Comparison of ENCODE assay signal across 8 cellular contexts in the genomic region with DNA sequence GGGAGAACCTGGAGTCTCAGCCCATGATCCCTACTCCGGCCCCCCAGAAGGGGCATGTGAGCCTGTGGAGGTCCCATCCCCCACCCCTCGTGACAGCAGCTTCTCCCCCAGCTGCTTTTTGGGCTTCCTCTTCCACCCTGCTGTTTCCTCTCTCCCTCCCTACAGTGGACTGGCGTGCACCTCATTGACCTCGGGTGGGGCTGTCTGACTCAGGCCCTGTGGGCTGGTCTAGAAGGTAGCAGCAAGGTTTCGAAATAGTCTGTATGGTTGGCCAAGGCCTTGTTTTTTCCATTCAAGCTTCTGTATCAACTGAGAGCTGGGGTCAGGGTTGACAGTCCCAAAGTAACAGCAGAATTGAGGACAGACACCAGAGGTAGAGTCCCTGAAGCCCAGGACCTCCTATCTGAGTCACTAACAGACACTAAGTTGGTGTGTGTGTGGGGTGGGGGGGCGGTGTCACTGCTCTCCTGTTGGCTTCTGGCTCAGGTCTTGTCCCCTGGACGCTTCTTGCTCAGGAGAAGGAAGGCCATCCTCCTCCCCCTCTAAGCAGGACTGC. TPM values are rescaled to one million over a fixed set of nuclear protein-coding genes. Genes with fewer than 3 reads are reported as not detected.
DNase-seq lines count a peak whose midpoint lies in the region; ATAC-seq and TF ChIP-seq lines count a peak whose summit lies in the region.

No MANE protein-coding gene starts in this region.

- H3K27me3 ChIP-seq in heart right ventricle (peaks cover 0 to 58% (median 26%) of the 10 kb centered on the region in 7 donors), smooth muscle cell (ENCODE audit: low read depth) (peaks cover 6% of the 10 kb centered on the region)

- no peaks in the 10 kb centered on the region for H3K9me3 Mint-ChIP-seq in Calu3 (ENCODE audit: low read depth, unreplicated experiment)
- no peaks in the 10 kb centered on the region for H3K9me3 Mint-ChIP-seq in activated CD4-positive, alpha-beta memory T cell treated with anti-CD3 and anti-CD28 coated beads, Interleukin-2, amount 10 ng/mL, durations not matched to agents 7 days and 5 days

- no peaks in the 10 kb centered on the region for H3K79me2 ChIP-seq in smooth muscle cell (ENCODE audit: low read depth)

- H3K4me3 ChIP-seq in heart right ventricle (no peak overlapping the region), smooth muscle cell (no peak overlapping the region)

- POLR2A ChIA-PET in activated CD4-positive, alpha-beta memory T cell treated with anti-CD3 and anti-CD28 coated beads, Interleukin-2, amount 10 ng/mL, durations not matched to agents 7 days and 5 days (lab: Charles Lee) = interaction anchor here (1.2 kb wide), 1 partner anchor 117 kb away, joined by 7 read pairs; the partner anchor contains the start of gene CCDC15

- H3K36me3 Mint-ChIP-seq in Calu3 (ENCODE audit: insufficient read depth, unreplicated experiment) = no peaks in the 10 kb centered on the region
- H3K36me3 Mint-ChIP-seq in activated CD4-positive, alpha-beta memory T cell treated with anti-CD3 and anti-CD28 coated beads, Interleukin-2, amount 10 ng/mL, durations not matched to agents 7 days and 5 days (ENCODE audit: low read depth) = no peaks in the 10 kb centered on the region

- peak; percentile 66 for ATAC-seq in GM19463 (IDR thresholded peaks at IDR 0.05; ENCODE audit: unreplicated experiment)
- peak; percentile 73 for ATAC-seq in HG03457 (IDR thresholded peaks at IDR 0.05; ENCODE audit: unreplicated experiment)
- ATAC-seq in heart right ventricle = peak; percentile 75 to 87 (median 85)

- H3K9me3 ChIP-seq in heart right ventricle (no peaks in the 10 kb centered on the region), smooth muscle cell (replicated peaks; ENCODE audit: low read depth) (no peaks in the 10 kb centered on the region)

- H3K4me1 ChIP-seq in heart right ventricle = peaks cover 0 to 60% (median 0%) of the 10 kb centered on the region in 9 donors
- H3K4me1 ChIP-seq in smooth muscle cell (ENCODE audit: low read depth) = peaks cover 8% of the 10 kb centered on the region

- H3K4me2 ChIP-seq in smooth muscle cell = peak overlapping the region; percentile 21

- no peaks in the 10 kb centered on the region for H3K27me3 Mint-ChIP-seq in Calu3 (ENCODE audit: unreplicated experiment)
- H3K27me3 Mint-ChIP-seq in activated CD4-positive, alpha-beta memory T cell treated with anti-CD3 and anti-CD28 coated beads, Interleukin-2, amount 10 ng/mL, durations not matched to agents 7 days and 5 days = peaks cover 4% of the 10 kb centered on the region

- intact Hi-C loops in Calu3 (cut with micrococcal nuclease; ENCODE audit: unreplicated experiment) = no loop called here
- intact Hi-C loops in heart right ventricle (cut with DNase I) = no loop called here

- 58 to 59% methylated on average over 7 of the region's 7 CpGs for WGBS in heart right ventricle, 2 donors
- 82% methylated on average over 7 of the region's 7 CpGs for WGBS in smooth muscle cell (ENCODE audit: low lambda C conversion rate)

- H3K27ac Mint-ChIP-seq in Calu3 (ENCODE audit: unreplicated experiment) = peak overlapping the region; percentile 66
- peak overlapping the region; percentile 50 for H3K27ac Mint-ChIP-seq in activated CD4-positive, alpha-beta memory T cell treated with anti-CD3 and anti-CD28 coated beads, Interleukin-2, amount 10 ng/mL, durations not matched to agents 7 days and 5 days

- H3F3A ChIP-seq in smooth muscle cell (ENCODE audit: low read depth) = no peaks in the 10 kb centered on the region

- no peak overlapping the region for H3K9ac ChIP-seq in smooth muscle cell (ENCODE audit: low read depth)

- TF ChIP-seq CTCF in Calu3 (IDR thresholded peaks at IDR 0.05; ENCODE audit: unreplicated experiment) = no peak
- no peak for TF ChIP-seq CTCF in heart right ventricle (IDR thresholded peaks at IDR 0.05)
- no peak for TF ChIP-seq CTCF in smooth muscle cell (IDR thresholded peaks at IDR 0.05; ENCODE audit: borderline replicate concordance, insufficient read depth, poor library complexity, severe bottlenecking)

- DNase-seq in Calu3 (peak; percentile 47), heart right ventricle (peak; percentile 52 to 59), smooth muscle cell (lab: John Stamatoyannopoulos, UW; ENCODE audit: unreplicated experiment) (no peak), NCI-H1930 (lab: John Stamatoyannopoulos, UW) (no peak)
- DNase-seq in activated CD4-positive, alpha-beta memory T cell treated with anti-CD3 and anti-CD28 coated beads, Interleukin-2, amount 10 ng/mL, durations not matched to agents 7 days and 5 days = peak; percentile 60
- no peak for DNase-seq in stimulated activated naive CD4-positive, alpha-beta T cell (lab: John Stamatoyannopoulos, UW)

- peaks cover 26% of the 10 kb centered on the region for H3K4me1 Mint-ChIP-seq in Calu3 (ENCODE audit: low read depth, unreplicated experiment)
- H3K4me1 Mint-ChIP-seq in activated CD4-positive, alpha-beta memory T cell treated with anti-CD3 and anti-CD28 coated beads, Interleukin-2, amount 10 ng/mL, durations not matched to agents 7 days and 5 days = peaks cover 29% of the 10 kb centered on the region

- H3K36me3 ChIP-seq in heart right ventricle (no peaks in the 10 kb centered on the region), smooth muscle cell (ENCODE audit: low read depth) (no peaks in the 10 kb centered on the region)

- H4K20me1 ChIP-seq in smooth muscle cell (ENCODE audit: low read depth) = no peaks in the 10 kb centered on the region

- H2AFZ ChIP-seq in smooth muscle cell (ENCODE audit: low read depth) = no peak overlapping the region

- no TSS peak for BruUV-seq in Calu3 (replicated peaks; lab: Mats Ljungman, UMichigan)

- CTCF ChIA-PET in Calu3 (lab: Charles Lee) = no interaction called here
- CTCF ChIA-PET in activated CD4-positive, alpha-beta memory T cell treated with anti-CD3 and anti-CD28 coated beads, Interleukin-2, amount 10 ng/mL, durations not matched to agents 7 days and 5 days (lab: Charles Lee) = interaction anchor here (0.9 to 1.1 kb wide), 2 partner anchors 40 to 194 kb away, joined by 3 read pairs; no protein-coding TSS in a partner anchor

- H3K4me3 Mint-ChIP-seq in Calu3 (ENCODE audit: low read depth, unreplicated experiment) = no peak overlapping the region
- H3K4me3 Mint-ChIP-seq in activated CD4-positive, alpha-beta memory T cell treated with anti-CD3 and anti-CD28 coated beads, Interleukin-2, amount 10 ng/mL, durations not matched to agents 7 days and 5 days = no peak overlapping the region

- H3K27ac ChIP-seq in heart right ventricle = peak overlapping the region in 5 of 10 donors; percentile 20 to 87 (median 44)
- peak overlapping the region; percentile 2 for H3K27ac ChIP-seq in smooth muscle cell (ENCODE audit: low read depth)

RNA-seq across cellular contexts. Expression of gene SLC37A2, which starts 7.7 kb away (rescaled TPM):
- 2.5 and 4.3 TPM in 2 replicates for total RNA-seq in Calu3 (2022)
- total RNA-seq in activated CD4-positive, alpha-beta memory T cell treated with anti-CD3 and anti-CD28 coated beads, Interleukin-2, amount 10 ng/mL, durations not matched to agents 7 days and 5 days = 1 to 10 TPM; 2.2 to 2.6 TPM
- 10 to 100 TPM in 1 of 10 donors, 1 to 10 TPM in 7, under 1 TPM in 2; 0.74 to 10.5 (median 1.7) TPM for total RNA-seq in heart right ventricle
- under 1 TPM; 0.74 to 0.88 TPM for polyA plus RNA-seq in heart right ventricle
- 3.3 and 5.3 TPM in 2 replicates for total RNA-seq in smooth muscle cell
- polyA plus RNA-seq in smooth muscle cell = 0.69 and 0.71 TPM in 2 replicates

RNA-seq across cellular contexts. Expression of gene TMEM218, which starts 40.6 kb away (rescaled TPM):
- 10.0 and 14.5 TPM in 2 replicates for total RNA-seq in Calu3 (2022)
- total RNA-seq in activated CD4-positive, alpha-beta memory T cell treated with anti-CD3 and anti-CD28 coated beads, Interleukin-2, amount 10 ng/mL, durations not matched to agents 7 days and 5 days = 10 to 100 TPM; 13.7 to 15.6 TPM
- 1 to 10 TPM; 4.5 to 7.8 (median 6.7) TPM for total RNA-seq in heart right ventricle
- 10 to 100 TPM in 1 of 2 donors, 1 to 10 TPM in 1; 7.6 to 17.1 TPM for polyA plus RNA-seq in heart right ventricle
- total RNA-seq in smooth muscle cell = 22.1 and 24.5 TPM in 2 replicates
- 22.7 and 30.7 TPM in 2 replicates for polyA plus RNA-seq in smooth muscle cell

Comparison
In these comparisons a context has a peak if more than half of its experiments do, and no peak if none do; other contexts are left out.
1. DNase-seq: peak in Calu3 (single experiment), activated CD4-positive, alpha-beta memory T cell treated with anti-CD3 and anti-CD28 coated beads, Interleukin-2, amount 10 ng/mL, durations not matched to agents 7 days and 5 days (single experiment) and heart right ventricle (2 of 2); none in smooth muscle cell (single experiment), stimulated activated naive CD4-positive, alpha-beta T cell (0 of 6) and NCI-H1930 (0 of 2).
2. Peak in every context shown above with its lines, with median percentiles within 50 percentile points of each other: ATAC-seq.